ENCODE assay signal across 23 cellular contexts in the genomic region with DNA sequence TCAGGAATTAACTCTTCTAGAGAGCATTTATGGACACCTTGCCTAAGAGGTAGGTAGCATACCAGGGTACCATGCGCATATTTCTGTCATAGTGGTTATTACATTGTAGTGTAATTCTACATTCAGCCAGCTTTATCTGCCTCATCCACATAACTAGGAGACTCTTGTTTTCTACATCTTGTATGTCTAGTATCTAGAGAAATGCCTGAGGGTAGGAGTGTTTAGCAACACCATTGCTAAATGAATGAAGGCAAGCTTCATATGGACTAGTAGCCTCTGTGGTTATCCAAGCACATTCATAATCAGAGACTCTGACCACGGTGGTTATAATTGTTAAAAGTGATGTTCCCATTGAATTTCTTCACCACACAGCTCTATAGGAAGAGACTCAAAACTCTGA.
"Had no signal": no experiment of that assay in that cellular context is flagged by ENCODE, and none has a peak within 500 bp of the region (broad histone marks: within the 10 kb centered on the region; RNA-seq: fewer than 3 reads in every experiment).

No MANE protein-coding gene starts in this region.

- H3K27ac ChIP-seq: stomach, suprapubic skin, testis, thoracic aorta, thyroid gland, tibial artery, tibial nerve, transverse colon, upper lobe of left lung, upper lobe of right lung, uterus, vagina had no signal

- H3K9me3 ChIP-seq: stomach, suprapubic skin, testis, thoracic aorta, thyroid gland, tibial artery, tibial nerve, transverse colon, upper lobe of left lung, upper lobe of right lung, uterus, vagina had no signal

- H3K36me3 ChIP-seq: stomach, suprapubic skin, thoracic aorta, thyroid gland, tibial artery, tibial nerve, transverse colon, upper lobe of left lung, upper lobe of right lung, uterus, vagina had no signal

- H3K27me3 ChIP-seq: suprapubic skin, testis, thyroid gland, tibial artery, tibial nerve, transverse colon, upper lobe of left lung, uterus, vagina had no signal

- DNase-seq: stimulated activated CD4-positive, alpha-beta T cell treated with anti-CD3 and anti-CD28 coated beads, Interleukin-2, amount 100 ng/mL, for 48 hours; stimulated activated CD4-positive, alpha-beta T cell treated with anti-CD3 and anti-CD28 coated beads, Interleukin-4, amount 100 ng/mL, for 1 hour; stimulated activated CD4-positive, alpha-beta T cell treated with anti-CD3 and anti-CD28 coated beads, Interleukin-4, amount 100 ng/mL, for 24 hours; stimulated activated CD4-positive, alpha-beta T cell treated with anti-CD3 and anti-CD28 coated beads, Interleukin-4, amount 100 ng/mL, for 4 hours; stimulated activated CD8-positive, alpha-beta memory T cell treated with anti-CD3 and anti-CD28 coated beads, Interleukin-4, amount 100 ng/mL, for 48 hours; stimulated activated naive B cell treated with anti-CD40 and anti-IgM and Interleukin-4, amounts not matched to agents 10 μg/mL and 1 μg/mL and 100 μg/mL, for 72 hours; stimulated activated naive CD4-positive, alpha-beta T cell; stimulated activated naive CD4-positive, alpha-beta T cell treated with Interleukin-2 at 50 U/mL for 16 hours; stimulated activated naive CD8-positive, alpha-beta T cell treated with anti-CD3 and anti-CD28 coated beads, Interleukin-15, amount 100 ng/mL, for 72 hours; stimulated activated naive CD8-positive, alpha-beta T cell treated with anti-CD3 and anti-CD28 coated beads, Interleukin-15, Interleukin-2, amounts not matched to agents 100 U/mL and 50 U/mL, for 24 hours; stomach; substantia nigra; testis; thyroid gland; tibial artery; transverse colon; upper lobe of left lung; upper lobe of right lung; uterus had no signal

- H3K4me1 ChIP-seq: stomach, suprapubic skin, testis, thyroid gland, tibial artery, tibial nerve, transverse colon, upper lobe of left lung, upper lobe of right lung, uterus, vagina had no signal

- H3K4me3 ChIP-seq: stomach, suprapubic skin, testis, thoracic aorta, thyroid gland, tibial artery, tibial nerve, transverse colon, upper lobe of left lung, upper lobe of right lung, uterus, vagina had no signal
